15 cellular contexts compared by ENCODE assay signal in genomic region chr10:101142533-101143353, GRCh38. TPM values are rescaled to one million over a fixed set of nuclear protein-coding genes. Genes with fewer than 3 reads are reported as not detected.
DNase-seq lines count a peak whose midpoint lies in the region; ATAC-seq, FAIRE-seq and TF ChIP-seq lines count a peak whose summit lies in the region.
"Had no signal": no experiment of that assay in that cellular context is flagged by ENCODE, and none has a peak within 500 bp of the region (broad histone marks: within the 10 kb centered on the region; RNA-seq: fewer than 3 reads in every experiment).

No MANE protein-coding gene starts in this region.

- no peaks in the 10 kb centered on the region for H3K36me3 Mint-ChIP-seq in activated CD8-positive, alpha-beta T cell treated with anti-CD3 and anti-CD28 coated beads, Interleukin-2, amount 10 ng/mL, durations not matched to agents 7 days and 5 days (ENCODE audit: low read depth)
- no peaks in the 10 kb centered on the region for H3K36me3 Mint-ChIP-seq in activated CD8-positive, alpha-beta T cell treated with anti-CD3 and anti-CD28 coated beads for 36 hours (ENCODE audit: low read depth)
- H3K36me3 Mint-ChIP-seq: CD4-positive, alpha-beta memory T cell had no signal

- no peaks in the 10 kb centered on the region for H3K9me3 Mint-ChIP-seq in activated CD8-positive, alpha-beta T cell treated with anti-CD3 and anti-CD28 coated beads, Interleukin-2, amount 10 ng/mL, durations not matched to agents 7 days and 5 days (ENCODE audit: insufficient read depth)
- H3K9me3 Mint-ChIP-seq in activated CD8-positive, alpha-beta T cell treated with anti-CD3 and anti-CD28 coated beads for 36 hours, result no peaks in the 10 kb centered on the region
- H3K9me3 Mint-ChIP-seq: CD4-positive, alpha-beta memory T cell had no signal

- CTCF ChIA-PET in activated CD8-positive, alpha-beta T cell treated with anti-CD3 and anti-CD28 coated beads, Interleukin-2, amount 10 ng/mL, durations not matched to agents 7 days and 5 days (lab: Charles Lee), result interaction anchor here (0.7 to 9.5 kb wide), 55 partner anchors 10 to 1526 kb away, joined by 3 to 355 read pairs (median 6); partner anchors contain the start of genes KAZALD1 and TLX1
- CTCF ChIA-PET in activated CD8-positive, alpha-beta T cell treated with anti-CD3 and anti-CD28 coated beads for 36 hours (lab: Charles Lee), result interaction anchor here (0.5 to 13.6 kb wide), 59 partner anchors 9 to 698 kb away, joined by 3 to 507 read pairs (median 5); partner anchors contain the start of genes KAZALD1, LBX1, PAX2 and PDZD7
- CTCF ChIA-PET in K562 (lab: Yijun Ruan, JAX; ENCODE audit: low intra/inter-chr PET ratio), result interaction anchor here (1.1 to 1.6 kb wide), 7 partner anchors 20 to 101 kb away, joined by 3 to 17 read pairs (median 4); no protein-coding TSS in a partner anchor

- intact Hi-C loops in activated CD8-positive, alpha-beta T cell treated with anti-CD3 and anti-CD28 coated beads for 36 hours (cut with micrococcal nuclease), result loop anchor here (1.0 kb wide), 1 partner anchor 47 kb away; no protein-coding TSS in a partner anchor
- intact Hi-C loops in K562 (cut with micrococcal nuclease), result loop anchor here (1.0 to 5.0 kb wide), 2 partner anchors 47 to 100 kb away; no protein-coding TSS in a partner anchor

- no peak overlapping the region for H3K4me3 Mint-ChIP-seq in activated CD8-positive, alpha-beta T cell treated with anti-CD3 and anti-CD28 coated beads, Interleukin-2, amount 10 ng/mL, durations not matched to agents 7 days and 5 days
- H3K4me3 Mint-ChIP-seq in activated CD8-positive, alpha-beta T cell treated with anti-CD3 and anti-CD28 coated beads for 36 hours, result no peak overlapping the region

- H3K4me2 ChIP-seq in K562 (ENCODE audit: insufficient read depth, low read length) (peak overlapping the region; percentile 49; the same call in 1 of the 2 replicates), osteoblast (ENCODE audit: insufficient read depth, low read length) (peak overlapping the region; percentile 75)

- no peak overlapping the region for H3K27ac Mint-ChIP-seq in activated CD8-positive, alpha-beta T cell treated with anti-CD3 and anti-CD28 coated beads, Interleukin-2, amount 10 ng/mL, durations not matched to agents 7 days and 5 days
- no peak overlapping the region for H3K27ac Mint-ChIP-seq in activated CD8-positive, alpha-beta T cell treated with anti-CD3 and anti-CD28 coated beads for 36 hours
- H3K27ac Mint-ChIP-seq: CD4-positive, alpha-beta memory T cell had no signal

- TF ChIP-seq EP300 in K562 (IDR thresholded peaks at IDR 0.05; ENCODE audit: low read length), result no peak

- POLR2A ChIA-PET in activated CD8-positive, alpha-beta T cell treated with anti-CD3 and anti-CD28 coated beads, Interleukin-2, amount 10 ng/mL, durations not matched to agents 7 days and 5 days (lab: Charles Lee), result interaction anchor here (0.9 to 1.9 kb wide), 2 partner anchors 47 to 428 kb away, joined by 3 to 9 read pairs; no protein-coding TSS in a partner anchor
- POLR2A ChIA-PET in activated CD8-positive, alpha-beta T cell treated with anti-CD3 and anti-CD28 coated beads for 36 hours (lab: Charles Lee), result interaction anchor here (2.3 kb wide), 1 partner anchor 78 kb away, joined by 5 read pairs; no protein-coding TSS in a partner anchor
- POLR2A ChIA-PET in K562 (lab: Yijun Ruan, JAX), result interaction anchor here (0.6 to 1.5 kb wide), 8 partner anchors 9 to 101 kb away, joined by 3 to 5 read pairs (median 3); partner anchors contain the start of gene KAZALD1

- H3K36me3 ChIP-seq in K562 (ENCODE audit: control insufficient read depth, insufficient read depth, low read length), result no peaks in the 10 kb centered on the region
- no peaks in the 10 kb centered on the region for H3K36me3 ChIP-seq in osteoblast (ENCODE audit: insufficient read depth, low read length)
- H3K36me3 ChIP-seq: pancreas, SJCRH30, tibial artery had no signal

- H3K79me2 ChIP-seq in K562 (ENCODE audit: control insufficient read depth, insufficient read depth, low read length) (no peaks in the 10 kb centered on the region), osteoblast (ENCODE audit: insufficient read depth, low read length) (no peaks in the 10 kb centered on the region)

- no peak for TF ChIP-seq POLR2A in K562 (conservative IDR thresholded peaks at IDR 0.05)

- BruUV-seq in K562 (replicated peaks; lab: Mats Ljungman, UMichigan), result no TSS peak

- 18% methylated on average over 18 of the region's 28 CpGs for WGBS in K562 (ENCODE audit: insufficient coverage, low coverage, missing lambda C conversion rate)

- FAIRE-seq in K562 (lab: Jason Lieb, UNC), result no peak
- FAIRE-seq: pancreas had no signal

- H3K4me1 ChIP-seq in K562 (replicated peaks in 1 of 2; ENCODE audit: control insufficient read depth in 2 of 2, insufficient read depth in 2 of 2, low read length in 2 of 2), result peaks cover 0 to 23% of the 10 kb centered on the region in 2 experiments; a peak in 3 of 5 replicates
- H3K4me1 ChIP-seq in osteoblast (ENCODE audit: insufficient read depth, low read length), result peaks cover 7% of the 10 kb centered on the region
- H3K4me1 ChIP-seq: pancreas, SJCRH30 had no signal

- H3K9me1 ChIP-seq in K562 (ENCODE audit: control insufficient read depth, insufficient read depth, low read length), result no peaks in the 10 kb centered on the region

- H3K9me3 ChIP-seq in K562 (replicated peaks; ENCODE audit: control insufficient read depth, insufficient read depth, low read depth, low read length), result no peaks in the 10 kb centered on the region
- no peaks in the 10 kb centered on the region for H3K9me3 ChIP-seq in osteoblast (ENCODE audit: low read depth, low read length)
- H3K9me3 ChIP-seq: pancreas, SJCRH30, tibial artery had no signal

- in situ Hi-C loops in K562 (cut with MboI), result loop anchor here (5.0 kb wide), 1 partner anchor 45 kb away; no protein-coding TSS in a partner anchor

- H3K4me3 ChIP-seq in K562 (no peak overlapping the region), osteoblast (ENCODE audit: insufficient read depth, low read length) (peak overlapping the region; percentile 20)
- H3K4me3 ChIP-seq: pancreas, tibial artery had no signal

- H2AFZ ChIP-seq in K562 (ENCODE audit: low read depth, low read length) (no peak overlapping the region), osteoblast (ENCODE audit: low read length) (peak overlapping the region; percentile 62)

- H3K9ac ChIP-seq in K562 (ENCODE audit: insufficient read depth in 1 of 2, low read depth in 2 of 2, low read length in 2 of 2), result no peak overlapping the region

- H4K20me1 ChIP-seq in K562 (replicated peaks; ENCODE audit: control insufficient read depth, insufficient read depth, low read length) (no peaks in the 10 kb centered on the region), osteoblast (ENCODE audit: insufficient read depth, low read length) (no peaks in the 10 kb centered on the region)

- H3K27ac ChIP-seq in K562 (ENCODE audit: extremely low read depth, low read depth, low read length) (no peak overlapping the region), osteoblast (ENCODE audit: low read depth, low read length) (no peak overlapping the region), substantia nigra (ENCODE audit: low read depth, low read length, poor library complexity, severe bottlenecking) (no peak overlapping the region)
- H3K27ac ChIP-seq: pancreas, SJCRH30, tibial artery had no signal

- peaks cover 82% of the 10 kb centered on the region for H3K27me3 Mint-ChIP-seq in activated CD8-positive, alpha-beta T cell treated with anti-CD3 and anti-CD28 coated beads, Interleukin-2, amount 10 ng/mL, durations not matched to agents 7 days and 5 days (ENCODE audit: low read depth)
- H3K27me3 Mint-ChIP-seq in activated CD8-positive, alpha-beta T cell treated with anti-CD3 and anti-CD28 coated beads for 36 hours, result peaks cover 84% of the 10 kb centered on the region

- peak; percentile 6 for ATAC-seq in activated CD8-positive, alpha-beta T cell treated with anti-CD3 and anti-CD28 coated beads, Interleukin-2, amount 10 ng/mL, durations not matched to agents 7 days and 5 days
- no peak for ATAC-seq in activated CD8-positive, alpha-beta T cell treated with anti-CD3 and anti-CD28 coated beads for 36 hours
- ATAC-seq in HG02678 (IDR thresholded peaks at IDR 0.05; ENCODE audit: unreplicated experiment) (peak; percentile 23), K562 (peak; percentile 13; the same call in 1 of the 3 replicates), HG03025 (IDR thresholded peaks at IDR 0.05; ENCODE audit: low FRiP score, unreplicated experiment) (no peak)

- TF ChIP-seq CTCF in activated CD8-positive, alpha-beta T cell treated with anti-CD3 and anti-CD28 coated beads for 36 hours (IDR thresholded peaks at IDR 0.05), result no peak
- no peak for TF ChIP-seq CTCF in K562 (IDR thresholded peaks at IDR 0.05 in 2 of 3, conservative IDR thresholded peaks at IDR 0.05 in 1 of 3; ENCODE audit: insufficient read depth in 2 of 3, low read depth in 1 of 3, low read length in 3 of 3)
- TF ChIP-seq CTCF in osteoblast (IDR thresholded peaks at IDR 0.05; ENCODE audit: extremely low read depth, low read depth, low read length), result no peak

- peaks cover 26 to 41% of the 10 kb centered on the region in 2 experiments; a peak in 4 of 5 replicates for H3K27me3 ChIP-seq in K562 (ENCODE audit: control insufficient read depth in 2 of 2, insufficient read depth in 2 of 2, low read length in 2 of 2)
- peaks cover 87% of the 10 kb centered on the region for H3K27me3 ChIP-seq in osteoblast (ENCODE audit: insufficient read depth, low read length)

- DNase-seq in activated CD8-positive, alpha-beta T cell treated with anti-CD3 and anti-CD28 coated beads, Interleukin-2, amount 10 ng/mL, durations not matched to agents 7 days and 5 days, result no peak
- no peak for DNase-seq in activated CD8-positive, alpha-beta T cell treated with anti-CD3 and anti-CD28 coated beads for 36 hours
- no peak for DNase-seq in K562 (ENCODE audit: extremely low read depth in 1 of 4, low spot score in 3 of 4)
- DNase-seq in osteoblast (ENCODE audit: insufficient read length, low spot score, missing footprints), result no peak
- no peak for DNase-seq in NK-92 (lab: John Stamatoyannopoulos, UW; ENCODE audit: unreplicated experiment)
- no peak for DNase-seq in substantia nigra (lab: John Stamatoyannopoulos, UW)

- H3K4me1 Mint-ChIP-seq in activated CD8-positive, alpha-beta T cell treated with anti-CD3 and anti-CD28 coated beads, Interleukin-2, amount 10 ng/mL, durations not matched to agents 7 days and 5 days (ENCODE audit: low read depth), result peaks cover 5% of the 10 kb centered on the region
- H3K4me1 Mint-ChIP-seq in activated CD8-positive, alpha-beta T cell treated with anti-CD3 and anti-CD28 coated beads for 36 hours (ENCODE audit: low read depth), result peaks cover 14% of the 10 kb centered on the region

- TF ChIP-seq RAD21 in K562 (CRISPR knock-in tag; conservative IDR thresholded peaks at IDR 0.05 in 1 of 2, IDR thresholded peaks at IDR 0.05 in 1 of 2), result no peak

RNA-seq across cellular contexts. Expression of gene TLX1, which starts 11.6 kb away (rescaled TPM):
- total RNA-seq in activated CD8-positive, alpha-beta T cell treated with anti-CD3 and anti-CD28 coated beads, Interleukin-2, amount 10 ng/mL, durations not matched to agents 7 days and 5 days, result not detected
- total RNA-seq in activated CD8-positive, alpha-beta T cell treated with anti-CD3 and anti-CD28 coated beads for 36 hours, result not detected
- 0.23 and 0.76 TPM in 2 replicates for total RNA-seq in K562 (2011; cell fraction: chromatin; rRNA removed; ENCODE audit: low replicate concordance)
- 0.79 and 1.5 TPM in 2 replicates for total RNA-seq in K562 (2011; cell fraction: nucleolus; rRNA removed)
- total RNA-seq in K562 (2011; cell fraction: nucleoplasm; rRNA removed), result 0.38 and 1.2 TPM in 2 replicates
- total RNA-seq in K562 (2014; rRNA removed) (0.18 and 1.0 TPM in 2 replicates), K562 (2014; rRNA removed; fragmentation: Illumina TruSeq; extraction: Trizol) (0.07 and 0.13 TPM in 2 replicates), K562 (2015; rRNA removed; fragmentation: Illumina TruSeq; extraction: Trizol) (0.11 and 0.15 TPM in 2 replicates), K562 (2021) (0.33 and 0.47 TPM in 2 replicates), osteoblast (not detected in 2 replicates)
- polyA plus RNA-seq in K562 (2011; rRNA removed) (3.3 and 12.0 TPM in 2 replicates), K562 (2014; fragmentation: Illumina TruSeq; extraction: Trizol) (0.21 and 0.22 TPM in 2 replicates), K562 (2014; fragmentation: Nextera tagmentation; extraction: Ambion mirVana) (under 1 TPM in 1 of 2 experiments, not detected in 1; 0.03 TPM), K562 (2014; rRNA removed) (0.24 and 0.45 TPM in 2 replicates)
- polyA plus RNA-seq in K562 (2011; cell fraction: cytosol; rRNA removed), result 8.7 and 11.8 TPM in 2 replicates
- polyA plus RNA-seq in K562 (2011; cell fraction: nucleus; rRNA removed), result 10.7 and 22.6 TPM in 2 replicates
- polyA plus RNA-seq in K562 (2012), result 0.14 and 0.16 TPM in 2 replicates
- 4.8 and 6.2 TPM in 2 replicates for polyA minus RNA-seq in K562 (2011; rRNA and poly(A)+ RNA removed)
- 2.8 and 7.5 TPM in 2 replicates for polyA minus RNA-seq in K562 (2011; cell fraction: cytosol; rRNA and poly(A)+ RNA removed)
- 3.2 and 9.1 TPM in 2 replicates for polyA minus RNA-seq in K562 (2011; cell fraction: nucleus; rRNA and poly(A)+ RNA removed)
- total RNA-seq: CD4-positive, alpha-beta memory T cell; fibroblast of villous mesenchyme; HT-29; pancreas; SJCRH30; skeletal muscle tissue had no signal
- polyA plus RNA-seq: CD4-positive, alpha-beta memory T cell had no signal

Comparison
In these comparisons a context has a peak if more than half of its experiments do, and no peak if none do; other contexts are left out.
1. ATAC-seq: peak in activated CD8-positive, alpha-beta T cell treated with anti-CD3 and anti-CD28 coated beads, Interleukin-2, amount 10 ng/mL, durations not matched to agents 7 days and 5 days (single experiment), HG02678 (single experiment) and K562 (single experiment); none in activated CD8-positive, alpha-beta T cell treated with anti-CD3 and anti-CD28 coated beads for 36 hours (single experiment) and HG03025 (single experiment).